ENCODE assay signal across 1 cellular context in the genomic region with DNA sequence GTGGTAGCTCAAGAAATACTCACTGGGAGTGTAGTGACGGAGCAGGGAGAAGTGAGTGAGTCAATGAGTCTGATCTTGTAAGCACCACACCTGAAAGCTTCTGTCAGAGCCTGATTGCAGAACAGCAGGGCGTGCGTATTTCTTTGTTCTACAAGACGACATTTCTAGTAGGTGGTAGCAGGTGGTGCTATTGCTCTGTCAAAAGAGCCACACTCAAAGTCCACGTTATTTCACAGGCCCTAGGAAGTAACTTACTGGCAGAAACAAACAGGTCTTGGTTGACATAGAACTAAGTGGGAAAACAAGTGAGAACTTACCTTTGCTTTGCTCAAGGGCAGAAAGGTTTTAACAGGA.
A peak's percentile ranks its signal among the peaks of the same experiment; 100 is the strongest.
TF ChIP-seq lines count a peak whose summit lies in the region.

No MANE protein-coding gene starts in this region.

TF ChIP-seq in HepG2, 621 proteins besides CTCF, POLR2A, EP300 and RAD21 (continued from another document and continues in another):
- TF ChIP-seq ATF2 (CRISPR knock-in tag; IDR thresholded peaks at IDR 0.05): no peak
- no peak for TF ChIP-seq MED8 (CRISPR knock-in tag; IDR thresholded peaks at IDR 0.05; ENCODE audit: insufficient replicate concordance)
- no peak for TF ChIP-seq ZSCAN20 (CRISPR knock-in tag; IDR thresholded peaks at IDR 0.05; ENCODE audit: borderline replicate concordance)
- no peak for TF ChIP-seq ZNF143 (CRISPR knock-in tag; IDR thresholded peaks at IDR 0.05)
- no peak for TF ChIP-seq KAT7 (CRISPR knock-in tag; IDR thresholded peaks at IDR 0.05; ENCODE audit: borderline replicate concordance)
- TF ChIP-seq ZBTB3 (CRISPR knock-in tag; IDR thresholded peaks at IDR 0.05; ENCODE audit: borderline replicate concordance, low read depth): no peak
- TF ChIP-seq ATF7-NPFF (CRISPR knock-in tag; IDR thresholded peaks at IDR 0.05; ENCODE audit: low read depth): no peak
- no peak for TF ChIP-seq ZFP1 (CRISPR knock-in tag; IDR thresholded peaks at IDR 0.05)
- no peak for TF ChIP-seq HHEX (CRISPR knock-in tag; IDR thresholded peaks at IDR 0.05)
- TF ChIP-seq ZNF749 (CRISPR knock-in tag; IDR thresholded peaks at IDR 0.05; ENCODE audit: borderline replicate concordance): no peak
- TF ChIP-seq TBX3 (IDR thresholded peaks at IDR 0.05; ENCODE audit: borderline replicate concordance): no peak
- TF ChIP-seq SSRP1 (CRISPR knock-in tag; IDR thresholded peaks at IDR 0.05): no peak
- no peak for TF ChIP-seq MAFK (conservative IDR thresholded peaks at IDR 0.05 in 1 of 2, IDR thresholded peaks at IDR 0.05 in 1 of 2; ENCODE audit: low read length in 2 of 2)
- TF ChIP-seq ZHX2 (IDR thresholded peaks at IDR 0.05; ENCODE audit: low read depth): no peak
- TF ChIP-seq ZHX2 (CRISPR knock-in tag; IDR thresholded peaks at IDR 0.05; ENCODE audit: borderline replicate concordance): no peak
- no peak for TF ChIP-seq POLR2AphosphoS2 (IDR thresholded peaks at IDR 0.05; ENCODE audit: low read depth, low read length)
- TF ChIP-seq HDAC2 (CRISPR knock-in tag; IDR thresholded peaks at IDR 0.05): 0 out of 2 replicates have a peak, but pooled peaks have one; percentile 20
- TF ChIP-seq ZUFSP (CRISPR knock-in tag; IDR thresholded peaks at IDR 0.05; ENCODE audit: borderline replicate concordance): no peak
- no peak for TF ChIP-seq FIP1L1 (IDR thresholded peaks at IDR 0.05; ENCODE audit: borderline replicate concordance, insufficient read depth, low read depth, low read length)
- no peak for TF ChIP-seq IKZF1 (IDR thresholded peaks at IDR 0.05)
- TF ChIP-seq STAG1 (CRISPR knock-in tag; IDR thresholded peaks at IDR 0.05): peak; percentile 90
- no peak for TF ChIP-seq HOXD1 (CRISPR knock-in tag; IDR thresholded peaks at IDR 0.05)
- TF ChIP-seq ETV6 (CRISPR knock-in tag; conservative IDR thresholded peaks at IDR 0.05): no peak
- TF ChIP-seq ZNF772 (CRISPR knock-in tag; IDR thresholded peaks at IDR 0.05): no peak
- TF ChIP-seq ZNF703 (CRISPR knock-in tag; IDR thresholded peaks at IDR 0.05; ENCODE audit: borderline replicate concordance): no peak
- TF ChIP-seq ZNF562 (CRISPR knock-in tag; IDR thresholded peaks at IDR 0.05; ENCODE audit: borderline replicate concordance): no peak
- TF ChIP-seq ZNF20 (CRISPR knock-in tag; IDR thresholded peaks at IDR 0.05): no peak
- no peak for TF ChIP-seq ZFYVE20 (CRISPR knock-in tag; IDR thresholded peaks at IDR 0.05; ENCODE audit: borderline replicate concordance, low read depth)
- no peak for TF ChIP-seq HOXA7 (CRISPR knock-in tag; IDR thresholded peaks at IDR 0.05)
- TF ChIP-seq SMAD9 (CRISPR knock-in tag; IDR thresholded peaks at IDR 0.05): no peak
- TF ChIP-seq, protein P1, sequence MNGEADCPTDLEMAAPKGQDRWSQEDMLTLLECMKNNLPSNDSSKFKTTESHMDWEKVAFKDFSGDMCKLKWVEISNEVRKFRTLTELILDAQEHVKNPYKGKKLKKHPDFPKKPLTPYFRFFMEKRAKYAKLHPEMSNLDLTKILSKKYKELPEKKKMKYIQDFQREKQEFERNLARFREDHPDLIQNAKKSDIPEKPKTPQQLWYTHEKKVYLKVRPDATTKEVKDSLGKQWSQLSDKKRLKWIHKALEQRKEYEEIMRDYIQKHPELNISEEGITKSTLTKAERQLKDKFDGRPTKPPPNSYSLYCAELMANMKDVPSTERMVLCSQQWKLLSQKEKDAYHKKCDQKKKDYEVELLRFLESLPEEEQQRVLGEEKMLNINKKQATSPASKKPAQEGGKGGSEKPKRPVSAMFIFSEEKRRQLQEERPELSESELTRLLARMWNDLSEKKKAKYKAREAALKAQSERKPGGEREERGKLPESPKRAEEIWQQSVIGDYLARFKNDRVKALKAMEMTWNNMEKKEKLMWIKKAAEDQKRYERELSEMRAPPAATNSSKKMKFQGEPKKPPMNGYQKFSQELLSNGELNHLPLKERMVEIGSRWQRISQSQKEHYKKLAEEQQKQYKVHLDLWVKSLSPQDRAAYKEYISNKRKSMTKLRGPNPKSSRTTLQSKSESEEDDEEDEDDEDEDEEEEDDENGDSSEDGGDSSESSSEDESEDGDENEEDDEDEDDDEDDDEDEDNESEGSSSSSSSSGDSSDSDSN (CRISPR knock-in tag; IDR thresholded peaks at IDR 0.05): no peak
- TF ChIP-seq KDM2A (CRISPR knock-in tag; IDR thresholded peaks at IDR 0.05; ENCODE audit: borderline replicate concordance, low read depth): no peak
- TF ChIP-seq ATRX (CRISPR knock-in tag; IDR thresholded peaks at IDR 0.05; ENCODE audit: borderline replicate concordance): no peak
- TF ChIP-seq DPF2 (CRISPR knock-in tag; IDR thresholded peaks at IDR 0.05; ENCODE audit: borderline replicate concordance, low read depth): no peak
- no peak for TF ChIP-seq ZBTB10 (CRISPR knock-in tag; IDR thresholded peaks at IDR 0.05; ENCODE audit: borderline replicate concordance)
- no peak for TF ChIP-seq ZNF180 (CRISPR knock-in tag; IDR thresholded peaks at IDR 0.05; ENCODE audit: borderline replicate concordance, low read depth)
- TF ChIP-seq GATAD2A (CRISPR knock-in tag; IDR thresholded peaks at IDR 0.05): peak; percentile 39
- TF ChIP-seq RNF2 (conservative IDR thresholded peaks at IDR 0.05; ENCODE audit: low read depth): no peak
- no peak for TF ChIP-seq YY1 (IDR thresholded peaks at IDR 0.05; ENCODE audit: insufficient read depth, insufficient replicate concordance, low read depth, low read length)
- TF ChIP-seq, protein P2, sequence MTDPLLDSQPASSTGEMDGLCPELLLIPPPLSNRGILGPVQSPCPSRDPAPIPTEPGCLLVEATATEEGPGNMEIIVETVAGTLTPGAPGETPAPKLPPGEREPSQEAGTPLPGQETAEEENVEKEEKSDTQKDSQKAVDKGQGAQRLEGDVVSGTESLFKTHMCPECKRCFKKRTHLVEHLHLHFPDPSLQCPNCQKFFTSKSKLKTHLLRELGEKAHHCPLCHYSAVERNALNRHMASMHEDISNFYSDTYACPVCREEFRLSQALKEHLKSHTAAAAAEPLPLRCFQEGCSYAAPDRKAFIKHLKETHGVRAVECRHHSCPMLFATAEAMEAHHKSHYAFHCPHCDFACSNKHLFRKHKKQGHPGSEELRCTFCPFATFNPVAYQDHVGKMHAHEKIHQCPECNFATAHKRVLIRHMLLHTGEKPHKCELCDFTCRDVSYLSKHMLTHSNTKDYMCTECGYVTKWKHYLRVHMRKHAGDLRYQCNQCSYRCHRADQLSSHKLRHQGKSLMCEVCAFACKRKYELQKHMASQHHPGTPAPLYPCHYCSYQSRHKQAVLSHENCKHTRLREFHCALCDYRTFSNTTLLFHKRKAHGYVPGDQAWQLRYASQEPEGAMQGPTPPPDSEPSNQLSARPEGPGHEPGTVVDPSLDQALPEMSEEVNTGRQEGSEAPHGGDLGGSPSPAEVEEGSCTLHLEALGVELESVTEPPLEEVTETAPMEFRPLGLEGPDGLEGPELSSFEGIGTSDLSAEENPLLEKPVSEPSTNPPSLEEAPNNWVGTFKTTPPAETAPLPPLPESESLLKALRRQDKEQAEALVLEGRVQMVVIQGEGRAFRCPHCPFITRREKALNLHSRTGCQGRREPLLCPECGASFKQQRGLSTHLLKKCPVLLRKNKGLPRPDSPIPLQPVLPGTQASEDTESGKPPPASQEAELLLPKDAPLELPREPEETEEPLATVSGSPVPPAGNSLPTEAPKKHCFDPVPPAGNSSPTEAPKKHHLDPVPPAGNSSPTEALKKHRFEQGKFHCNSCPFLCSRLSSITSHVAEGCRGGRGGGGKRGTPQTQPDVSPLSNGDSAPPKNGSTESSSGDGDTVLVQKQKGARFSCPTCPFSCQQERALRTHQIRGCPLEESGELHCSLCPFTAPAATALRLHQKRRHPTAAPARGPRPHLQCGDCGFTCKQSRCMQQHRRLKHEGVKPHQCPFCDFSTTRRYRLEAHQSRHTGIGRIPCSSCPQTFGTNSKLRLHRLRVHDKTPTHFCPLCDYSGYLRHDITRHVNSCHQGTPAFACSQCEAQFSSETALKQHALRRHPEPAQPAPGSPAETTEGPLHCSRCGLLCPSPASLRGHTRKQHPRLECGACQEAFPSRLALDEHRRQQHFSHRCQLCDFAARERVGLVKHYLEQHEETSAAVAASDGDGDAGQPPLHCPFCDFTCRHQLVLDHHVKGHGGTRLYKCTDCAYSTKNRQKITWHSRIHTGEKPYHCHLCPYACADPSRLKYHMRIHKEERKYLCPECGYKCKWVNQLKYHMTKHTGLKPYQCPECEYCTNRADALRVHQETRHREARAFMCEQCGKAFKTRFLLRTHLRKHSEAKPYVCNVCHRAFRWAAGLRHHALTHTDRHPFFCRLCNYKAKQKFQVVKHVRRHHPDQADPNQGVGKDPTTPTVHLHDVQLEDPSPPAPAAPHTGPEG (CRISPR knock-in tag; IDR thresholded peaks at IDR 0.05): no peak
- no peak for TF ChIP-seq ASH2L (IDR thresholded peaks at IDR 0.05; ENCODE audit: insufficient read length, low read depth, low read length)
- TF ChIP-seq ZNF44 (CRISPR knock-in tag; IDR thresholded peaks at IDR 0.05): no peak
- no peak for TF ChIP-seq FOXA1 (IDR thresholded peaks at IDR 0.05)
- peak; percentile 27; the same call in 1 of the 2 replicates for TF ChIP-seq FOXA1 (CRISPR knock-in tag; IDR thresholded peaks at IDR 0.05)
- peak; percentile 61; the same call in 1 of the 2 replicates for TF ChIP-seq RBAK (CRISPR knock-in tag; IDR thresholded peaks at IDR 0.05)
